1 cellular context compared by ENCODE assay signal in the genomic region with DNA sequence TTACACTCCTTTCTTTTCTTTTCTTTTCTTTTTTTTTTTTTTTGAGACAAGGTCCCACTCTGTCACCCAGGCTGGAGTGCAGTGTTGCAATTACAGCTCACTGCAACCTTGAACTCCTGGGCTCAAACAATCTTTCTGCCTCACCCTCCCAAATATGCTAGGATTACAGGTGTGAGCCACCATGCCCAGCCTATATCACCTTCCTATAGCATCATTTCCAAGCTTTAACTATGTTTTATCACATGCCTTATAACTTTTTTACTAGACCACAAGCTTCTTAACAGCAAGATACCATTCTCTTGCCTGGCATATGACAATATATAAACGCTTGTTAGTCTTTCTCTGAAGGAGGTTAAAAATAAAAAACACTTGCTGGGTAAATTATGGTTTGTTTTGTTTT.
TF ChIP-seq lines count a peak whose summit lies in the region.

No MANE protein-coding gene starts in this region.

TF ChIP-seq in HepG2, 621 proteins besides CTCF, POLR2A, EP300 and RAD21:
- TF ChIP-seq ZFP90 (CRISPR knock-in tag; IDR thresholded peaks at IDR 0.05; ENCODE audit: borderline replicate concordance) (no peak), HNF4A (CRISPR knock-in tag; IDR thresholded peaks at IDR 0.05) (peak; percentile 39), ZNF460 (CRISPR knock-in tag; IDR thresholded peaks at IDR 0.05; ENCODE audit: borderline replicate concordance) (peak; percentile 84), ZNF362 (CRISPR knock-in tag; IDR thresholded peaks at IDR 0.05; ENCODE audit: borderline replicate concordance) (no peak), MAFG (CRISPR knock-in tag; IDR thresholded peaks at IDR 0.05) (no peak), CEBPG (CRISPR knock-in tag; IDR thresholded peaks at IDR 0.05) (0 out of 2 replicates have a peak, but pooled peaks have one; percentile 9)
- TF ChIP-seq, protein P1, sequence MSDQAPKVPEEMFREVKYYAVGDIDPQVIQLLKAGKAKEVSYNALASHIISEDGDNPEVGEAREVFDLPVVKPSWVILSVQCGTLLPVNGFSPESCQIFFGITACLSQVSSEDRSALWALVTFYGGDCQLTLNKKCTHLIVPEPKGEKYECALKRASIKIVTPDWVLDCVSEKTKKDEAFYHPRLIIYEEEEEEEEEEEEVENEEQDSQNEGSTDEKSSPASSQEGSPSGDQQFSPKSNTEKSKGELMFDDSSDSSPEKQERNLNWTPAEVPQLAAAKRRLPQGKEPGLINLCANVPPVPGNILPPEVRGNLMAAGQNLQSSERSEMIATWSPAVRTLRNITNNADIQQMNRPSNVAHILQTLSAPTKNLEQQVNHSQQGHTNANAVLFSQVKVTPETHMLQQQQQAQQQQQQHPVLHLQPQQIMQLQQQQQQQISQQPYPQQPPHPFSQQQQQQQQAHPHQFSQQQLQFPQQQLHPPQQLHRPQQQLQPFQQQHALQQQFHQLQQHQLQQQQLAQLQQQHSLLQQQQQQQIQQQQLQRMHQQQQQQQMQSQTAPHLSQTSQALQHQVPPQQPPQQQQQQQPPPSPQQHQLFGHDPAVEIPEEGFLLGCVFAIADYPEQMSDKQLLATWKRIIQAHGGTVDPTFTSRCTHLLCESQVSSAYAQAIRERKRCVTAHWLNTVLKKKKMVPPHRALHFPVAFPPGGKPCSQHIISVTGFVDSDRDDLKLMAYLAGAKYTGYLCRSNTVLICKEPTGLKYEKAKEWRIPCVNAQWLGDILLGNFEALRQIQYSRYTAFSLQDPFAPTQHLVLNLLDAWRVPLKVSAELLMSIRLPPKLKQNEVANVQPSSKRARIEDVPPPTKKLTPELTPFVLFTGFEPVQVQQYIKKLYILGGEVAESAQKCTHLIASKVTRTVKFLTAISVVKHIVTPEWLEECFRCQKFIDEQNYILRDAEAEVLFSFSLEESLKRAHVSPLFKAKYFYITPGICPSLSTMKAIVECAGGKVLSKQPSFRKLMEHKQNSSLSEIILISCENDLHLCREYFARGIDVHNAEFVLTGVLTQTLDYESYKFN (CRISPR knock-in tag; conservative IDR thresholded peaks at IDR 0.05), result no peak
